In the genomic region with DNA sequence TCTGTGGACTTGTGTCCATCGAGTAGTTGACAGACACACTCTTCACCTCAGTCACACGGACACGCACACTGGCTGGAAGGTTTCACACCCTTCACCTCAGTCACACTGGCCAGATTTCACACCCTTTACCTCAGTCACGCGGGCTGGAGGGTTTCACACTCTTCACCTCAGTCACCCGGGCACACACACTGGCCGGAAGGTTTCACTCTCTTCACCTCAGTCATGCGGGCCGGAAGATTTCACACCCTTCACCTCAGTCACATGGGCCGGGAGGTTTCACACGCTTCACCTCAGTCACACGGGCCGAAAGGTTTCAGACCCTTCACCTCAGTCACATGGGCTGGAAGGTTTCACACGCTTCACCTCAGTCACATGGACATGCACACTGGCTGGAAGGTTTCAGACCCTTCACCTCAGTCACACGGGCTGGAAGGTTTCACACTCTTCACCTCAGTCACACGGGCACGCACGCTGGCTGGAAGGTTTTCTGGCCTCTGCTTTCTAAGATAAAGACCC, we compare ENCODE assay signal across 9 cellular contexts.
DNase-seq lines count a peak whose midpoint lies in the region; ATAC-seq and FAIRE-seq lines count a peak whose summit lies in the region.
"Had no signal": no experiment of that assay in that cellular context is flagged by ENCODE, and none has a peak within 500 bp of the region (broad histone marks: within the 10 kb centered on the region; RNA-seq: fewer than 3 reads in every experiment).

No MANE protein-coding gene starts in this region.

- no peak overlapping the region for H3K4me3 Mint-ChIP-seq in natural killer cell treated with Interleukin-12 subunit alpha and Interleukin-12 subunit beta and Interleukin-15 and Interleukin-18, amount 100 ng/mL, for 72 hours
- H3K4me3 Mint-ChIP-seq in T-helper 2 cell treated with Interferon-gamma antibody and Interleukin-4, amounts not matched to agents 5 μg/mL and 100 μg/mL, for 36 hours, result no peak overlapping the region

- FAIRE-seq in GM18507 (lab: Jason Lieb, UNC), result peak; percentile 97

- no peaks in the 10 kb centered on the region for H3K36me3 Mint-ChIP-seq in natural killer cell treated with Interleukin-12 subunit alpha and Interleukin-12 subunit beta and Interleukin-15 and Interleukin-18, amount 100 ng/mL, for 72 hours
- no peaks in the 10 kb centered on the region for H3K36me3 Mint-ChIP-seq in T-helper 2 cell treated with Interferon-gamma antibody and Interleukin-4, amounts not matched to agents 5 μg/mL and 100 μg/mL, for 36 hours (ENCODE audit: low read depth)

- peak; percentile 46 for DNase-seq in GM18507 (ENCODE audit: extremely low spot score, insufficient read length, low read depth)
- DNase-seq in natural killer cell treated with Interleukin-12 subunit alpha and Interleukin-12 subunit beta and Interleukin-15 and Interleukin-18, amount 100 ng/mL, for 72 hours (ENCODE audit: low spot score), result peak; percentile 73
- no peak for DNase-seq in AG20443 (ENCODE audit: low spot score)
- no peak for DNase-seq in T-helper 2 cell treated with Interferon-gamma antibody and Interleukin-4, amounts not matched to agents 5 μg/mL and 100 μg/mL, for 36 hours (ENCODE audit: low spot score)
- no peak for DNase-seq in activated CD8-positive, alpha-beta memory T cell treated with anti-CD3 and anti-CD28 coated beads for 24 hours
- no peak for DNase-seq in NCI-H82 treated with DMSO at 0.1 percent for 48 hours (lab: John Stamatoyannopoulos, UW; ENCODE audit: unreplicated experiment)
- DNase-seq: activated CD4-positive, alpha-beta T cell treated with anti-CD3 and anti-CD28 coated beads, Interleukin-2, amount 50 U/mL, for 48 hours had no signal

- peak overlapping the region; percentile 55 to 69 for H3K27ac Mint-ChIP-seq in natural killer cell treated with Interleukin-12 subunit alpha and Interleukin-12 subunit beta and Interleukin-15 and Interleukin-18, amount 100 ng/mL, for 72 hours
- no peak overlapping the region for H3K27ac Mint-ChIP-seq in T-helper 2 cell treated with Interferon-gamma antibody and Interleukin-4, amounts not matched to agents 5 μg/mL and 100 μg/mL, for 36 hours

- peaks cover 9 to 14% of the 10 kb centered on the region in 2 donors for H3K4me1 Mint-ChIP-seq in natural killer cell treated with Interleukin-12 subunit alpha and Interleukin-12 subunit beta and Interleukin-15 and Interleukin-18, amount 100 ng/mL, for 72 hours (ENCODE audit: low read depth in 2 of 2)
- H3K4me1 Mint-ChIP-seq in T-helper 2 cell treated with Interferon-gamma antibody and Interleukin-4, amounts not matched to agents 5 μg/mL and 100 μg/mL, for 36 hours (ENCODE audit: low read depth), result no peaks in the 10 kb centered on the region

- peak; percentile 81 for ATAC-seq in GM21447 (IDR thresholded peaks at IDR 0.05; ENCODE audit: unreplicated experiment)
- ATAC-seq in HG03457 (IDR thresholded peaks at IDR 0.05; ENCODE audit: unreplicated experiment), result peak; percentile 44
- peak; percentile 90 to 91 for ATAC-seq in natural killer cell treated with Interleukin-12 subunit alpha and Interleukin-12 subunit beta and Interleukin-15 and Interleukin-18, amount 100 ng/mL, for 72 hours

- no peaks in the 10 kb centered on the region for H3K9me3 Mint-ChIP-seq in natural killer cell treated with Interleukin-12 subunit alpha and Interleukin-12 subunit beta and Interleukin-15 and Interleukin-18, amount 100 ng/mL, for 72 hours
- H3K9me3 Mint-ChIP-seq in T-helper 2 cell treated with Interferon-gamma antibody and Interleukin-4, amounts not matched to agents 5 μg/mL and 100 μg/mL, for 36 hours, result no peaks in the 10 kb centered on the region

- H3K27me3 Mint-ChIP-seq in natural killer cell treated with Interleukin-12 subunit alpha and Interleukin-12 subunit beta and Interleukin-15 and Interleukin-18, amount 100 ng/mL, for 72 hours, result peaks cover 0 to 4% of the 10 kb centered on the region in 2 donors
- no peaks in the 10 kb centered on the region for H3K27me3 Mint-ChIP-seq in T-helper 2 cell treated with Interferon-gamma antibody and Interleukin-4, amounts not matched to agents 5 μg/mL and 100 μg/mL, for 36 hours (ENCODE audit: low read depth)

Comparison
In these comparisons a context has a peak if more than half of its experiments do, and no peak if none do; other contexts are left out.
1. DNase-seq: peak in GM18507 (single experiment) and natural killer cell treated with Interleukin-12 subunit alpha and Interleukin-12 subunit beta and Interleukin-15 and Interleukin-18, amount 100 ng/mL, for 72 hours (single experiment); none in AG20443 (single experiment), T-helper 2 cell treated with Interferon-gamma antibody and Interleukin-4, amounts not matched to agents 5 μg/mL and 100 μg/mL, for 36 hours (single experiment), activated CD8-positive, alpha-beta memory T cell treated with anti-CD3 and anti-CD28 coated beads for 24 hours (single experiment) and NCI-H82 treated with DMSO at 0.1 percent for 48 hours (single experiment).
2. Peak in every context shown above with its lines, with median percentiles within 50 percentile points of each other: ATAC-seq.